ENCODE assay signal across 24 cellular contexts in the genomic region with DNA sequence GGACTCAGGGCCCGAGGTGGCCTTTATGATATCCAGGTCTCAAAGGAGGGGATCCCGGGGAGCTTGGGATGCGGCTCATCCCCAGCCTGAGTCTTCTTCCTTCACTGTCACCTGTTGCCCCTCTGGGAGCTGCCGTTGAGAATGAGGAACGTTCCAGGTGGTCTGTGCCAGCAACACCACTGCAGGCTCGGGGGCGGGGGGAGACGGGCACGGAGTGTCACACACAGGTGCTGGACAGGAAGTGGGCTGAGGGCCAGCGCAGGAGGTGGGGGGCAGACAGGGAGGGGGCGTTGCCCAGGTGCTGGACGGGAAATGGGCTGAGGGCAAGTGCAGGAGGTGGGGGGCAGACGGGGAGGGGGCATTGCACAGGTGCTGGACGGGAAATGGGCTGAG.
"Had no signal": no experiment of that assay in that cellular context is flagged by ENCODE, and none has a peak within 500 bp of the region (broad histone marks: within the 10 kb centered on the region; RNA-seq: fewer than 3 reads in every experiment).

No MANE protein-coding gene starts in this region.

- H3K9me3 ChIP-seq: upper lobe of right lung had no signal

- H3K4me1 Mint-ChIP-seq: activated CD4-positive, alpha-beta T cell treated with anti-CD3 and anti-CD28 coated beads, Interleukin-2, amount 10 ng/mL, durations not matched to agents 7 days and 5 days had no signal

- H3K27ac ChIP-seq: upper lobe of right lung had no signal

- H3K27me3 Mint-ChIP-seq: brain had no signal

- H3K4me3 Mint-ChIP-seq: activated B cell treated with CpG ODN at 0.5 μM for 24 hours; activated CD4-positive, alpha-beta T cell treated with anti-CD3 and anti-CD28 coated beads, Interleukin-2, amount 10 ng/mL, durations not matched to agents 7 days and 5 days; activated naive CD8-positive, alpha-beta T cell; activated T-cell treated with anti-CD3 and anti-CD28 coated beads, Interleukin-2, amount 50 U/mL, for 72 hours; brain; natural killer cell treated with Interleukin-12 subunit alpha and Interleukin-12 subunit beta and Interleukin-15 and Interleukin-18, amount 100 ng/mL, for 72 hours; T-helper 2 cell treated with Interferon-gamma antibody and Interleukin-4, amounts not matched to agents 5 μg/mL and 100 μg/mL, for 36 hours had no signal

- H3K4me3 ChIP-seq: upper lobe of right lung had no signal

- H3K27me3 ChIP-seq: upper lobe of right lung had no signal

- H3K36me3 ChIP-seq: upper lobe of right lung had no signal

- H3K36me3 Mint-ChIP-seq: activated naive CD8-positive, alpha-beta T cell; brain; natural killer cell treated with Interleukin-12 subunit alpha and Interleukin-12 subunit beta and Interleukin-15 and Interleukin-18, amount 100 ng/mL, for 72 hours had no signal

- H3K27ac Mint-ChIP-seq: activated B cell treated with CpG ODN at 0.5 μM for 24 hours; activated CD4-positive, alpha-beta T cell treated with anti-CD3 and anti-CD28 coated beads, Interleukin-2, amount 10 ng/mL, durations not matched to agents 7 days and 5 days; activated naive CD8-positive, alpha-beta T cell; activated T-cell treated with anti-CD3 and anti-CD28 coated beads, Interleukin-2, amount 50 U/mL, for 72 hours; T-helper 2 cell treated with Interferon-gamma antibody and Interleukin-4, amounts not matched to agents 5 μg/mL and 100 μg/mL, for 36 hours had no signal

- H3K9me3 Mint-ChIP-seq: activated B cell treated with CpG ODN at 0.5 μM for 24 hours; activated CD4-positive, alpha-beta T cell treated with anti-CD3 and anti-CD28 coated beads, Interleukin-2, amount 10 ng/mL, durations not matched to agents 7 days and 5 days; activated T-cell treated with anti-CD3 and anti-CD28 coated beads, Interleukin-2, amount 50 U/mL, for 72 hours; natural killer cell treated with Interleukin-12 subunit alpha and Interleukin-12 subunit beta and Interleukin-15 and Interleukin-18, amount 100 ng/mL, for 72 hours; T-helper 2 cell treated with Interferon-gamma antibody and Interleukin-4, amounts not matched to agents 5 μg/mL and 100 μg/mL, for 36 hours had no signal

- DNase-seq: activated B cell treated with CpG ODN at 0.5 μM for 24 hours; activated CD4-positive, alpha-beta T cell treated with anti-CD3 and anti-CD28 coated beads, Interleukin-2, amount 10 ng/mL, durations not matched to agents 7 days and 5 days; activated CD8-positive, alpha-beta memory T cell treated with anti-CD3 and anti-CD28 coated beads, Interleukin-2, amount 50 U/mL, for 48 hours; activated gamma-delta T cell treated with Interleukin-2 at 50 U/mL for 16 hours; activated T-cell treated with anti-CD3 and anti-CD28 coated beads, Interleukin-2, amount 50 U/mL, for 72 hours; amygdala; central memory CD4-positive, alpha-beta T cell; cortex of kidney; effector CD8-positive, alpha-beta T cell; glutamatergic neuron; kidney glomerular epithelial cell; left ventricle myocardium superior; nucleus accumbens; posterior cingulate gyrus; stimulated activated CD4-positive, alpha-beta T cell treated with anti-CD3 and anti-CD28 coated beads, Interleukin-15, amount 100 ng/mL, for 24 hours; stimulated activated CD4-positive, alpha-beta T cell treated with anti-CD3 and anti-CD28 coated beads, Interleukin-4, amount 100 ng/mL, for 24 hours; stimulated activated CD8-positive, alpha-beta memory T cell treated with anti-CD3 and anti-CD28 coated beads, Interleukin-4, amount 100 ng/mL, for 48 hours; stimulated activated naive CD4-positive, alpha-beta T cell treated with Interleukin-2 at 50 U/mL for 16 hours; substantia nigra; upper lobe of right lung had no signal

- ATAC-seq: activated T-cell treated with anti-CD3 and anti-CD28 coated beads, Interleukin-2, amount 50 U/mL, for 72 hours; left ventricle myocardium superior; natural killer cell treated with Interleukin-12 subunit alpha and Interleukin-12 subunit beta and Interleukin-15 and Interleukin-18, amount 100 ng/mL, for 72 hours; upper lobe of right lung had no signal
